17 cellular contexts compared by ENCODE assay signal in the genomic region with DNA sequence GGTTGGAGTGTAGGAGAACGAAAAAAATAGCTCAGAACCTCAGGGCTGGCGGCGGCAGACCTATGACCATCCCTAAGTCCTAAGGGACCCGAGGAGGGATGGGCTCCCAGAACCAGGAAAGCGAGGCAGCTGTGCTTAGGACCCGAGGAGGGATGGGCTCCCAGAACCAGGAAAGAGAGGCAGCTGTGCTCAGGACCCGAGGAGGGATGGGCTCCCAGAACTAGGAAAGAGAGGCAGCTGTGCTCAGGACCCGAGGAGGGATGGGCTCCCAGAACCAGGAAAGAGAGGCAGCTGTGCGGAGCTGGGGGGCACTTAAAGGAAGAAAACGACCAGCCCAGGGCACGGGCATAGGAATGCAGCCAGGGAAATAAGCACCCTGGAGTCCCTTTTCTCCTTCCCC.
DNase-seq lines count a peak whose midpoint lies in the region; ATAC-seq, FAIRE-seq and TF ChIP-seq lines count a peak whose summit lies in the region.
"Had no signal": no experiment of that assay in that cellular context is flagged by ENCODE, and none has a peak within 500 bp of the region (broad histone marks: within the 10 kb centered on the region; RNA-seq: fewer than 3 reads in every experiment).

No MANE protein-coding gene starts in this region.

- no peak overlapping the region for H4K5ac ChIP-seq in IMR-90 (ENCODE audit: low read depth, low read length)

- dilution Hi-C loops in IMR-90 (cut with HindIII; ENCODE audit: low sequenced_read_pairs, unreplicated experiment): no loop called here

- no peaks in the 10 kb centered on the region for H3K36me3 Mint-ChIP-seq in astrocyte (ENCODE audit: low read depth, unreplicated experiment)
- H3K36me3 Mint-ChIP-seq: CD4-positive, alpha-beta memory T cell had no signal

- no peak overlapping the region for H2BK5ac ChIP-seq in IMR-90 (ENCODE audit: low read depth, low read length, poor library complexity, severe bottlenecking)
- no peak overlapping the region for H2BK5ac ChIP-seq in neuronal stem cell (ENCODE audit: low read length)

- H3K79me1 ChIP-seq in IMR-90 (ENCODE audit: low read depth in 1 of 2, low read length in 2 of 2): no peaks in the 10 kb centered on the region
- H3K79me1 ChIP-seq in neuronal stem cell (ENCODE audit: low read depth, low read length): no peaks in the 10 kb centered on the region

- DNase-seq in IMR-90 (no peak), astrocyte (ENCODE audit: low read depth) (no peak), neuronal stem cell (ENCODE audit: low spot score) (no peak), upper lobe of right lung (peak; percentile 40), NCI-H1048 (lab: John Stamatoyannopoulos, UW) (no peak)
- DNase-seq in stimulated activated naive CD8-positive, alpha-beta T cell treated with anti-CD3 and anti-CD28 coated beads, Interleukin-15, amount 100 ng/mL, for 72 hours: no peak
- DNase-seq: C1 segment of cervical spinal cord; Caco-2; CD4-positive, alpha-beta memory T cell; DMS153; DND-41; GOT3; HFFc6 had no signal

- H2BK15ac ChIP-seq in IMR-90 (ENCODE audit: low read depth, low read length): no peak overlapping the region
- H2BK15ac ChIP-seq in neuronal stem cell (ENCODE audit: low read length): no peak overlapping the region

- no peak overlapping the region for H2AFZ ChIP-seq in IMR-90 (replicated peaks; ENCODE audit: low read length, poor library complexity)
- no peak overlapping the region for H2AFZ ChIP-seq in astrocyte (ENCODE audit: low read depth, low read length)
- H2AFZ ChIP-seq in neuronal stem cell (ENCODE audit: low read length): no peak overlapping the region

- peak overlapping the region; percentile 5; the same call in 1 of the 2 replicates for H2AK5ac ChIP-seq in IMR-90 (ENCODE audit: low read depth, low read length)
- no peak overlapping the region for H2AK5ac ChIP-seq in neuronal stem cell (ENCODE audit: low read depth, low read length)

- H3K23ac ChIP-seq in IMR-90 (ENCODE audit: low read depth, low read length) (no peak overlapping the region), neuronal stem cell (ENCODE audit: low read depth, low read length, poor library complexity) (no peak overlapping the region)

- BruUV-seq in IMR-90 (replicated peaks; lab: Mats Ljungman, UMichigan): no TSS peak

- TF ChIP-seq CTCF in IMR-90 (conservative IDR thresholded peaks at IDR 0.05; ENCODE audit: low read depth, low read length): no peak
- TF ChIP-seq CTCF in astrocyte (IDR thresholded peaks at IDR 0.05; ENCODE audit: insufficient read depth, low read depth, low read length): no peak
- no peak for TF ChIP-seq CTCF in upper lobe of right lung (IDR thresholded peaks at IDR 0.05)

- H3K4me3 Mint-ChIP-seq in astrocyte (ENCODE audit: unreplicated experiment): no peak overlapping the region
- no peak overlapping the region for H3K4me3 Mint-ChIP-seq in stimulated activated naive CD8-positive, alpha-beta T cell treated with anti-CD3 and anti-CD28 coated beads, Interleukin-15, amount 100 ng/mL, for 72 hours
- H3K4me3 Mint-ChIP-seq: CD4-positive, alpha-beta memory T cell; HFFc6 had no signal

- H3K4me1 Mint-ChIP-seq in astrocyte (ENCODE audit: low read depth, unreplicated experiment): peaks cover 22% of the 10 kb centered on the region
- peaks cover 7% of the 10 kb centered on the region for H3K4me1 Mint-ChIP-seq in stimulated activated naive CD8-positive, alpha-beta T cell treated with anti-CD3 and anti-CD28 coated beads, Interleukin-15, amount 100 ng/mL, for 72 hours

- TF ChIP-seq RAD21 in IMR-90 (IDR thresholded peaks at IDR 0.05; ENCODE audit: low read length): no peak

- CTCF ChIA-PET in IMR-90 (lab: Yijun Ruan, JAX): no interaction called here

- H3K4me3 ChIP-seq in IMR-90 (ENCODE audit: insufficient read depth, low read depth, low read length) (no peak overlapping the region), astrocyte (ENCODE audit: insufficient read depth, low read depth, low read length) (no peak overlapping the region), neuronal stem cell (ENCODE audit: low read length in 2 of 2) (no peak overlapping the region), upper lobe of right lung (no peak overlapping the region)
- H3K4me3 ChIP-seq: HAP-1 had no signal

- H3K18ac ChIP-seq in IMR-90 (ENCODE audit: low read depth, low read length) (no peak overlapping the region), neuronal stem cell (ENCODE audit: low read length) (no peak overlapping the region)

- H2BK20ac ChIP-seq in IMR-90 (ENCODE audit: low read depth, low read length): no peak overlapping the region

- WGBS in IMR-90 (ENCODE audit: extremely low coverage in 2 of 2, insufficient read length in 1 of 2), 2 experiments: 29% methylated on average over 1 of the region's 11 CpGs; no CpG with 5 or more reads in 1 of the 2 experiments
- WGBS in neuronal stem cell (ENCODE audit: extremely low coverage in 2 of 2, insufficient read length in 2 of 2, insufficient replicate concordance in 1 of 2), 2 donors: no CpG with 5 or more reads among the region's 11 CpGs

- H3K4me1 ChIP-seq in IMR-90 (ENCODE audit: control insufficient read depth, insufficient read depth, low read length): peaks cover 4% of the 10 kb centered on the region; the same call in 1 of the 2 replicates
- H3K4me1 ChIP-seq in astrocyte (ENCODE audit: insufficient read depth, low read length): peaks cover 21% of the 10 kb centered on the region
- H3K4me1 ChIP-seq in neuronal stem cell (ENCODE audit: control insufficient read depth in 2 of 2, insufficient read depth in 1 of 2, low read depth in 1 of 2, low read length in 2 of 2): peaks cover 0 to 16% of the 10 kb centered on the region in 2 donors
- no peaks in the 10 kb centered on the region for H3K4me1 ChIP-seq in upper lobe of right lung

- H4K8ac ChIP-seq in IMR-90 (ENCODE audit: low read depth in 2 of 2, low read length in 2 of 2) (no peak overlapping the region), neuronal stem cell (ENCODE audit: low read depth, low read length) (no peak overlapping the region)

- H3K9me3 ChIP-seq in IMR-90 (ENCODE audit: control insufficient read depth, insufficient read depth, low read length): no peaks in the 10 kb centered on the region
- no peaks in the 10 kb centered on the region for H3K9me3 ChIP-seq in astrocyte (ENCODE audit: insufficient read depth, low read depth, low read length)
- H3K9me3 ChIP-seq in neuronal stem cell (replicated peaks in 1 of 2; ENCODE audit: control insufficient read depth in 2 of 2, insufficient read depth in 1 of 2, low read depth in 1 of 2, low read length in 2 of 2): no peaks in the 10 kb centered on the region
- H3K9me3 ChIP-seq in upper lobe of right lung: no peaks in the 10 kb centered on the region
- H3K9me3 ChIP-seq: Caco-2, HAP-1 had no signal

- peak overlapping the region; percentile 12 for H3K27ac Mint-ChIP-seq in astrocyte (ENCODE audit: unreplicated experiment)
- no peak overlapping the region for H3K27ac Mint-ChIP-seq in stimulated activated naive CD8-positive, alpha-beta T cell treated with anti-CD3 and anti-CD28 coated beads, Interleukin-15, amount 100 ng/mL, for 72 hours
- H3K27ac Mint-ChIP-seq: CD4-positive, alpha-beta memory T cell; HFFc6 had no signal

- H2BK12ac ChIP-seq in neuronal stem cell (ENCODE audit: low read length): no peak overlapping the region

- H3K4ac ChIP-seq in IMR-90 (ENCODE audit: low read depth, low read length) (no peak overlapping the region), neuronal stem cell (ENCODE audit: low read length) (no peak overlapping the region)

- H3K79me2 ChIP-seq in astrocyte (ENCODE audit: insufficient read depth, low read length): no peaks in the 10 kb centered on the region

- H3K4me2 ChIP-seq in IMR-90 (ENCODE audit: low read depth, low read length) (no peak overlapping the region), astrocyte (ENCODE audit: low read length) (no peak overlapping the region), neuronal stem cell (ENCODE audit: insufficient read depth, low read length, poor library complexity, severe bottlenecking) (no peak overlapping the region)

- H4K20me1 ChIP-seq in IMR-90 (ENCODE audit: insufficient read depth, low read length) (no peaks in the 10 kb centered on the region), astrocyte (ENCODE audit: insufficient read depth, low read length) (no peaks in the 10 kb centered on the region)

- H2AK9ac ChIP-seq in IMR-90 (replicated peaks; ENCODE audit: low read depth, low read length, poor library complexity): no peak overlapping the region

- intact Hi-C loops in IMR-90 (cut with micrococcal nuclease): no loop called here
- intact Hi-C loops in upper lobe of right lung (cut with DNase I): no loop called here

- no peak for FAIRE-seq in astrocyte (lab: Jason Lieb, UNC)
- FAIRE-seq: G401.6, GM12892, H54 had no signal

- H3K27me3 ChIP-seq in IMR-90 (ENCODE audit: control insufficient read depth, insufficient read depth, low read length): peaks cover 33% of the 10 kb centered on the region
- no peaks in the 10 kb centered on the region for H3K27me3 ChIP-seq in astrocyte (ENCODE audit: insufficient read depth, low read length)
- H3K27me3 ChIP-seq in neuronal stem cell (ENCODE audit: control insufficient read depth in 3 of 3, insufficient read depth in 3 of 3, low read depth in 1 of 3, low read length in 3 of 3): peaks cover 0 to 33% (median 0%) of the 10 kb centered on the region in 3 experiments
- H3K27me3 ChIP-seq in upper lobe of right lung: no peaks in the 10 kb centered on the region

- H3K9me1 ChIP-seq in IMR-90 (ENCODE audit: insufficient read depth, low read length): no peaks in the 10 kb centered on the region

- H3K36me3 ChIP-seq in IMR-90 (ENCODE audit: control insufficient read depth, insufficient read depth, low read length): no peaks in the 10 kb centered on the region
- H3K36me3 ChIP-seq in astrocyte (ENCODE audit: insufficient read depth, low read length): no peaks in the 10 kb centered on the region
- no peaks in the 10 kb centered on the region for H3K36me3 ChIP-seq in neuronal stem cell (replicated peaks in 1 of 2; ENCODE audit: control insufficient read depth in 2 of 2, insufficient read depth in 2 of 2, low read length in 2 of 2)
- no peaks in the 10 kb centered on the region for H3K36me3 ChIP-seq in upper lobe of right lung
- H3K36me3 ChIP-seq: HAP-1 had no signal

- ATAC-seq in IMR-90 (ENCODE audit: low read depth) (no peak), upper lobe of right lung (no peak)
- no peak for ATAC-seq in stimulated activated naive CD8-positive, alpha-beta T cell treated with anti-CD3 and anti-CD28 coated beads, Interleukin-15, amount 100 ng/mL, for 72 hours

- TF ChIP-seq POLR2A in IMR-90 (IDR thresholded peaks at IDR 0.05; ENCODE audit: low read depth, low read length): no peak

- peaks cover 28% of the 10 kb centered on the region for H3K27me3 Mint-ChIP-seq in astrocyte (ENCODE audit: low read depth, unreplicated experiment)
- peaks cover 6% of the 10 kb centered on the region for H3K27me3 Mint-ChIP-seq in stimulated activated naive CD8-positive, alpha-beta T cell treated with anti-CD3 and anti-CD28 coated beads, Interleukin-15, amount 100 ng/mL, for 72 hours

- H4K91ac ChIP-seq in IMR-90 (ENCODE audit: insufficient read depth, low read depth, low read length) (no peak overlapping the region), neuronal stem cell (ENCODE audit: low read depth, low read length, poor library complexity) (peak overlapping the region; percentile 32)

- POLR2A ChIA-PET in IMR-90 (lab: Charles Lee; ENCODE audit: unreplicated experiment): no interaction called here

- H3K14ac ChIP-seq in IMR-90 (replicated peaks; ENCODE audit: low read depth, low read length) (no peak overlapping the region), neuronal stem cell (ENCODE audit: low read length) (no peak overlapping the region)

- H3K9ac ChIP-seq in IMR-90 (ENCODE audit: low read depth, low read length) (no peak overlapping the region), astrocyte (ENCODE audit: low read length) (no peak overlapping the region), neuronal stem cell (ENCODE audit: low read depth, low read length, poor library complexity) (no peak overlapping the region)

- no peak overlapping the region for H3K56ac ChIP-seq in IMR-90 (ENCODE audit: extremely low read depth, insufficient read depth, low read length)

- H2BK120ac ChIP-seq in IMR-90 (ENCODE audit: low read depth, low read length) (no peak overlapping the region), neuronal stem cell (ENCODE audit: low read depth, low read length) (no peak overlapping the region)

- peaks cover 2% of the 10 kb centered on the region for H3K9me3 Mint-ChIP-seq in astrocyte (ENCODE audit: unreplicated experiment)
- H3K9me3 Mint-ChIP-seq in stimulated activated naive CD8-positive, alpha-beta T cell treated with anti-CD3 and anti-CD28 coated beads, Interleukin-15, amount 100 ng/mL, for 72 hours: no peaks in the 10 kb centered on the region
- H3K9me3 Mint-ChIP-seq: CD4-positive, alpha-beta memory T cell; HFFc6 had no signal

- in situ Hi-C loops in IMR-90 (cut with MboI; ENCODE audit: low sequenced_read_pairs): no loop called here

- H3K27ac ChIP-seq in IMR-90 (ENCODE audit: insufficient read depth, low read length): no peak overlapping the region
- H3K27ac ChIP-seq in astrocyte (ENCODE audit: low read depth, low read length): no peak overlapping the region
- no peak overlapping the region for H3K27ac ChIP-seq in neuronal stem cell (replicated peaks; ENCODE audit: low read length)
- no peak overlapping the region for H3K27ac ChIP-seq in upper lobe of right lung
